Comparison of ENCODE assay signal across 33 cellular contexts in genomic region chr14:27484633-27485032, GRCh38.
"Had no signal": no experiment of that assay in that cellular context is flagged by ENCODE, and none has a peak within 500 bp of the region (broad histone marks: within the 10 kb centered on the region; RNA-seq: fewer than 3 reads in every experiment).

No MANE protein-coding gene starts in this region.

- H3K4me3 ChIP-seq: MG63 had no signal

- H3K27me3 ChIP-seq: MG63 had no signal

- DNase-seq: Karpas-422, Kasumi-1, MG63, MM.1S, MV-4-11, NCI-H1048, NCI-H1092, NCI-H1092 treated with DMSO at 0.1 percent for 48 hours, NCI-H1105, NCI-H1105 treated with DMSO at 0.1 percent for 48 hours, NCI-H1417, NCI-H1417 treated with DMSO at 0.1 percent for 48 hours, NCI-H1436, NCI-H1436 treated with DMSO at 0.1 percent for 48 hours, NCI-H146, NCI-H1694, NCI-H187, NCI-H187 treated with DMSO at 0.1 percent for 48 hours, NCI-H1930, NCI-H2029, NCI-H2029 treated with DMSO at 0.1 percent for 48 hours, NCI-H2081, NCI-H2081 treated with DMSO at 0.1 percent for 48 hours, NCI-H2107, NCI-H2171, NCI-H2171 treated with DMSO at 0.1 percent for 48 hours, NCI-H2227 treated with DMSO at 0.1 percent for 48 hours, NCI-H226, NCI-H345, NCI-H446 treated with DMSO at 0.1 percent for 48 hours, NCI-H510A, NCI-H510A treated with DMSO at 0.1 percent for 48 hours, NCI-H524 had no signal

- H3K36me3 ChIP-seq: MG63 had no signal

- H3K9me3 ChIP-seq: MG63 had no signal
